Comparison of ENCODE assay signal across 24 cellular contexts in genomic region chr10:98959486-98959885, GRCh38.
"Had no signal": no experiment of that assay in that cellular context is flagged by ENCODE, and none has a peak within 500 bp of the region (broad histone marks: within the 10 kb centered on the region; RNA-seq: fewer than 3 reads in every experiment).

No MANE protein-coding gene starts in this region.

- H3K4me1 Mint-ChIP-seq: naive B cell; stimulated activated effector memory CD8-positive, alpha-beta T cell treated with anti-CD3 and anti-CD28 coated beads, Interleukin-12 subunit alpha, Interleukin-12 subunit beta, amount 100 ng/mL, for 72 hours had no signal

- H3K4me3 Mint-ChIP-seq: dendritic cell treated with granulocyte-macrophage colony-stimulating factor and Interleukin-4, amounts not matched to agents 40 ng/mL and 50 ng/mL, for 4 days; effector memory CD8-positive, alpha-beta T cell; mesothelial cell of epicardium; naive B cell; stimulated activated effector memory CD8-positive, alpha-beta T cell treated with anti-CD3 and anti-CD28 coated beads, Interleukin-12 subunit alpha, Interleukin-12 subunit beta, amount 100 ng/mL, for 72 hours had no signal

- H3K27me3 ChIP-seq: esophagus squamous epithelium, foreskin keratinocyte, neutrophil, suprapubic skin, tibial nerve, upper lobe of right lung had no signal

- H3K9me3 Mint-ChIP-seq: dendritic cell treated with granulocyte-macrophage colony-stimulating factor and Interleukin-4, amounts not matched to agents 40 ng/mL and 50 ng/mL, for 4 days; mesothelial cell of epicardium; stimulated activated effector memory CD8-positive, alpha-beta T cell treated with anti-CD3 and anti-CD28 coated beads, Interleukin-12 subunit alpha, Interleukin-12 subunit beta, amount 100 ng/mL, for 72 hours had no signal

- H3K27ac Mint-ChIP-seq: dendritic cell treated with granulocyte-macrophage colony-stimulating factor and Interleukin-4, amounts not matched to agents 40 ng/mL and 50 ng/mL, for 4 days; effector memory CD8-positive, alpha-beta T cell; mesothelial cell of epicardium; naive B cell; stimulated activated effector memory CD8-positive, alpha-beta T cell treated with anti-CD3 and anti-CD28 coated beads, Interleukin-12 subunit alpha, Interleukin-12 subunit beta, amount 100 ng/mL, for 72 hours had no signal

- H3K36me3 Mint-ChIP-seq: mesothelial cell of epicardium; naive B cell; stimulated activated effector memory CD8-positive, alpha-beta T cell treated with anti-CD3 and anti-CD28 coated beads, Interleukin-12 subunit alpha, Interleukin-12 subunit beta, amount 100 ng/mL, for 72 hours had no signal

- H3K4me3 ChIP-seq: esophagus squamous epithelium, suprapubic skin, tibial nerve, upper lobe of right lung had no signal

- ATAC-seq: effector memory CD8-positive, alpha-beta T cell; foreskin keratinocyte; left lobe of liver; right cardiac atrium; stimulated activated effector memory CD8-positive, alpha-beta T cell treated with anti-CD3 and anti-CD28 coated beads, Interleukin-12 subunit alpha, Interleukin-12 subunit beta, amount 100 ng/mL, for 72 hours; stimulated activated naive CD8-positive, alpha-beta T cell treated with anti-CD3 and anti-CD28 coated beads, Interleukin-15, Interleukin-2, amounts not matched to agents 100 U/mL and 50 U/mL, for 24 hours; upper lobe of right lung had no signal

- H3K36me3 ChIP-seq: esophagus squamous epithelium, neutrophil, suprapubic skin, tibial nerve, upper lobe of right lung had no signal

- FAIRE-seq: colon, islet of Langerhans had no signal

- H3K9me3 ChIP-seq: esophagus squamous epithelium, neutrophil, suprapubic skin, tibial nerve, upper lobe of right lung had no signal

- H3K27me3 Mint-ChIP-seq: dendritic cell treated with granulocyte-macrophage colony-stimulating factor and Interleukin-4, amounts not matched to agents 40 ng/mL and 50 ng/mL, for 4 days; effector memory CD8-positive, alpha-beta T cell had no signal

- H3K27ac ChIP-seq: epithelial cell of prostate, foreskin keratinocyte, neutrophil, suprapubic skin, tibial nerve, upper lobe of right lung had no signal

- H3K4me1 ChIP-seq: esophagus squamous epithelium, foreskin keratinocyte, suprapubic skin, tibial nerve, upper lobe of right lung had no signal

- DNase-seq: cerebellar nuclear complex; effector memory CD8-positive, alpha-beta T cell; esophagus squamous epithelium; foreskin keratinocyte; head of caudate nucleus; hippocampal formation; kidney glomerular epithelial cell; mammary epithelial cell; naive B cell; right cardiac atrium; stimulated activated CD4-positive, alpha-beta T cell treated with anti-CD3 and anti-CD28 coated beads, Interleukin-4, amount 100 ng/mL, for 1 hour; stimulated activated CD8-positive, alpha-beta memory T cell treated with anti-CD3 and anti-CD28 coated beads, Interleukin-4, amount 100 ng/mL, for 48 hours; stimulated activated naive CD8-positive, alpha-beta T cell treated with anti-CD3 and anti-CD28 coated beads, Interleukin-15, Interleukin-2, amounts not matched to agents 100 U/mL and 50 U/mL, for 24 hours; upper lobe of right lung had no signal
